In genomic region chr3:112539825-112540517, GRCh38 we compare ENCODE assay signal across 15 cellular contexts. TPM values are rescaled to one million over a fixed set of nuclear protein-coding genes. Genes with fewer than 3 reads are reported as not detected.
A peak's percentile ranks its signal among the peaks of the same experiment; 100 is the strongest.
DNase-seq lines count a peak whose midpoint lies in the region; ATAC-seq, FAIRE-seq and TF ChIP-seq lines count a peak whose summit lies in the region.
"Had no signal": no experiment of that assay in that cellular context is flagged by ENCODE, and none has a peak within 500 bp of the region (broad histone marks: within the 10 kb centered on the region; RNA-seq: fewer than 3 reads in every experiment).

No MANE protein-coding gene starts in this region.

- no peak overlapping the region for H2AFZ ChIP-seq in MM.1S (ENCODE audit: low read length)

- H4K20me1 ChIP-seq in MM.1S (ENCODE audit: insufficient read depth, low read length): no peaks in the 10 kb centered on the region

- peak overlapping the region; percentile 22; the same call in 1 of the 2 replicates for H3K4me2 ChIP-seq in MM.1S (ENCODE audit: low read depth, low read length)

- WGBS in pancreas, 2 donors: 91 to 92% methylated on average over 1 of the region's 1 CpG

- H3K9ac ChIP-seq in MM.1S (ENCODE audit: low read length): no peak overlapping the region

- no peak overlapping the region for H3K4me3 ChIP-seq in MM.1S (ENCODE audit: low read length)
- no peak overlapping the region for H3K4me3 ChIP-seq in pancreas
- H3K4me3 ChIP-seq: colonic mucosa, SJCRH30 had no signal

- no peaks in the 10 kb centered on the region for H3K9me3 ChIP-seq in MM.1S (replicated peaks; ENCODE audit: insufficient read depth, low read length)
- no peaks in the 10 kb centered on the region for H3K9me3 ChIP-seq in pancreas
- H3K9me3 ChIP-seq: Caco-2, colonic mucosa, SJCRH30 had no signal

- peak; percentile 93 for ATAC-seq in HG02798 (IDR thresholded peaks at IDR 0.05; ENCODE audit: poor library complexity, unreplicated experiment)
- no peak for ATAC-seq in pancreas

- peak; percentile 61 for DNase-seq in GM13976 (ENCODE audit: low spot score)
- peak; percentile 15 for DNase-seq in GM19239 (ENCODE audit: insufficient read length, low spot score)
- peak; percentile 48 for DNase-seq in MM.1S
- DNase-seq in pancreas: no peak
- no peak for DNase-seq in NCI-H1417 treated with DMSO at 0.1 percent for 48 hours (lab: John Stamatoyannopoulos, UW)
- no peak for DNase-seq in AG20443 (ENCODE audit: low spot score)
- DNase-seq in H4 (ENCODE audit: low spot score): no peak
- DNase-seq: activated CD8-positive, alpha-beta memory T cell treated with anti-CD3 and anti-CD28 coated beads, Interleukin-2, amount 50 U/mL, for 48 hours; Caco-2; colonic mucosa; NCI-H2029 treated with DMSO at 0.1 percent for 48 hours; SJCRH30; stimulated activated CD4-positive, alpha-beta T cell treated with anti-CD3 and anti-CD28 coated beads, Interleukin-4, amount 100 ng/mL, for 1 hour had no signal

- H3K36me3 ChIP-seq in MM.1S (replicated peaks; ENCODE audit: insufficient read depth, low read length): peaks cover 16% of the 10 kb centered on the region; the same call in 1 of the 2 replicates
- H3K36me3 ChIP-seq in pancreas: peaks cover 0 to 30% (median 3%) of the 10 kb centered on the region in 3 donors
- H3K36me3 ChIP-seq: colonic mucosa had no signal

- peak; percentile 94 for FAIRE-seq in GM19239 (lab: Jason Lieb, UNC)
- FAIRE-seq in pancreas (lab: Jason Lieb, UNC): no peak

- peaks cover 9% of the 10 kb centered on the region; the same call in 1 of the 2 replicates for H3F3A ChIP-seq in MM.1S (ENCODE audit: insufficient read depth, low read length)

- H3K27me3 ChIP-seq in MM.1S (replicated peaks; ENCODE audit: insufficient read depth, low read length): no peaks in the 10 kb centered on the region
- H3K27me3 ChIP-seq in pancreas: no peaks in the 10 kb centered on the region
- H3K27me3 ChIP-seq: colonic mucosa, SJCRH30 had no signal

- peak overlapping the region; percentile 37; the same call in 1 of the 2 replicates for H3K27ac ChIP-seq in MM.1S (ENCODE audit: low read length)
- no peak overlapping the region for H3K27ac ChIP-seq in pancreas
- H3K27ac ChIP-seq: colonic mucosa, SJCRH30 had no signal

- H3K4me1 ChIP-seq in MM.1S (ENCODE audit: low read length) (peaks cover 20% of the 10 kb centered on the region), pancreas (peaks cover 0 to 3% (median 0%) of the 10 kb centered on the region in 3 donors)
- H3K4me1 ChIP-seq: Caco-2, colonic mucosa, SJCRH30 had no signal

- no peaks in the 10 kb centered on the region for H3K9me2 ChIP-seq in MM.1S (replicated peaks; ENCODE audit: insufficient read depth, low read length)

- no peak for TF ChIP-seq CTCF in GM13976 (IDR thresholded peaks at IDR 0.05; ENCODE audit: borderline replicate concordance, control extremely low read depth, extremely low read depth, insufficient read depth, missing control alignments)
- TF ChIP-seq CTCF in MM.1S (IDR thresholded peaks at IDR 0.05; ENCODE audit: low read length): no peak
- no peak for TF ChIP-seq CTCF in pancreas (IDR thresholded peaks at IDR 0.05)

- H3K79me2 ChIP-seq in MM.1S (ENCODE audit: low read length): peaks cover 18% of the 10 kb centered on the region

- in situ Hi-C loops in GM13976 (cut with MboI; ENCODE audit: low sequenced_read_pairs, unreplicated experiment): no loop called here

- intact Hi-C loops in pancreas (cut with DNase I): no loop called here

RNA-seq across cellular contexts. Expression of gene ATG3, which starts 21.8 kb away (rescaled TPM):
- 10 to 100 TPM; 24.9 to 34.2 (median 25.5) TPM for total RNA-seq in pancreas
- 10 to 100 TPM; 10.9 to 23.3 TPM for polyA plus RNA-seq in pancreas
- 57.4 and 74.9 TPM in 2 replicates for total RNA-seq in H4 (2014; rRNA removed; shearing (Covaris generic))

RNA-seq across cellular contexts. Expression of gene SLC35A5, which starts 21.9 kb away (rescaled TPM):
- 10 to 100 TPM in 4 of 6 donors, 1 to 10 TPM in 2; 8.9 to 16.9 (median 12.4) TPM for total RNA-seq in pancreas
- polyA plus RNA-seq in pancreas: 10 to 100 TPM in 1 of 2 donors, 1 to 10 TPM in 1; 3.0 to 13.0 TPM
- 40.4 and 44.3 TPM in 2 replicates for total RNA-seq in H4 (2014; rRNA removed; shearing (Covaris generic))

RNA-seq across cellular contexts. Expression of gene BTLA, which starts 40.7 kb away (rescaled TPM):
- under 1 TPM in 4 of 6 donors, not detected in 2; 0.06 to 0.72 (median 0.20) TPM for total RNA-seq in pancreas
- not detected for polyA plus RNA-seq in pancreas
- not detected in 2 replicates for total RNA-seq in H4 (2014; rRNA removed; shearing (Covaris generic))
- total RNA-seq: Caco-2, myocyte, SJCRH30 had no signal

Comparison
In these comparisons a context has a peak if more than half of its experiments do, and no peak if none do; other contexts are left out.
1. DNase-seq: peak in GM13976 (single experiment), GM19239 (single experiment) and MM.1S (single experiment); none in pancreas (0 of 6), NCI-H1417 treated with DMSO at 0.1 percent for 48 hours (single experiment), AG20443 (single experiment) and H4 (single experiment).